ENCODE assay signal across 8 cellular contexts in the genomic region with DNA sequence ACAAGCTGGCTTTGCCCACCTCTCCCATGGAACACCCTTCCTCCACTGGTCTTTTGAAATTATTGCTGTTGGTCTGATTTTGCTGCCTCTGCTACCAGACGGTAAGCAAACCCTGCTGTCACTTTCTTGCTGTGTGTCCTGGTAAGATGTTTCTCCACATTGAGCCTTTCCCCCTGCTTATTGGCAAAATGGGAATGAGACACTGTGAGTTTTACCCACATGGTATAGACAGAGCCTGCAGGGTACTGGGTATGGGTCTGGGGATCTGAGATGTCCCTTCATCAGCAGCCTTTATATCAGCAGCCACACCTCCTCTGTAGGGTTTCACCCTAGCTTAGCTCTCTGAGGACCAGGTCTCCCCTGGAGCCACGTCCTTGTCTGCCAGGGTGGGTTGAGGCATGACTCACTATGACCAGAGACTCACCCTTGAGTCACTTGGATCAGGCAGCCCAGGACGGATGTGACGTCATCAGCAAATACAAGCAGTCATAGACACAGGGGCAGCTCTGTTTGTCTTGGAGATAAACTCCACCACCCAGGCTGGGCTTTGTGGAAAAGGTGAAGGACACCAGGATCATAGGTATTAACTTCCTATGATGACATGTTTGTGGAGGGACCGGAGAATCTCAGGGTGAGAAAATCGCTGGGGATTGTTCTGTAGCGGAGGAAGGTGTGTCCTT. TPM values are rescaled to one million over a fixed set of nuclear protein-coding genes. Genes with fewer than 3 reads are reported as not detected.
A peak's percentile ranks its signal among the peaks of the same experiment; 100 is the strongest.
DNase-seq lines count a peak whose midpoint lies in the region; ATAC-seq and TF ChIP-seq lines count a peak whose summit lies in the region.

No MANE protein-coding gene starts in this region.

- H3K27ac ChIP-seq in thoracic aorta (no peak overlapping the region), dorsolateral prefrontal cortex (no peak overlapping the region)

- H3K36me3 ChIP-seq in thoracic aorta = no peaks in the 10 kb centered on the region

- CTCF ChIA-PET in activated naive CD4-positive, alpha-beta T cell treated with anti-CD3 and anti-CD28 coated beads for 36 hours (lab: Charles Lee) = interaction anchor here (0.6 to 1.0 kb wide), 2 partner anchors 15 to 451 kb away, joined by 3 read pairs; no protein-coding TSS in a partner anchor
- CTCF ChIA-PET in activated naive CD4-positive, alpha-beta T cell treated with anti-CD3 and anti-CD28 coated beads, Interleukin-2, amount 10 ng/mL, durations not matched to agents 7 days and 5 days (lab: Charles Lee) = no interaction called here

- no peak overlapping the region for H3K27ac Mint-ChIP-seq in activated naive CD4-positive, alpha-beta T cell treated with anti-CD3 and anti-CD28 coated beads for 36 hours
- H3K27ac Mint-ChIP-seq in activated naive CD4-positive, alpha-beta T cell treated with anti-CD3 and anti-CD28 coated beads, Interleukin-2, amount 10 ng/mL, durations not matched to agents 7 days and 5 days = no peak overlapping the region

- no peaks in the 10 kb centered on the region for H3K9me3 Mint-ChIP-seq in activated naive CD4-positive, alpha-beta T cell treated with anti-CD3 and anti-CD28 coated beads for 36 hours
- no peaks in the 10 kb centered on the region for H3K9me3 Mint-ChIP-seq in activated naive CD4-positive, alpha-beta T cell treated with anti-CD3 and anti-CD28 coated beads, Interleukin-2, amount 10 ng/mL, durations not matched to agents 7 days and 5 days

- ATAC-seq in thoracic aorta (ENCODE audit: insufficient number of reproducible peaks, low FRiP score, low read depth) (peak; percentile 89), GM19455 (IDR thresholded peaks at IDR 0.05; ENCODE audit: unreplicated experiment) (no peak), HG02852 (IDR thresholded peaks at IDR 0.05; ENCODE audit: unreplicated experiment) (no peak)

- H3K9me3 ChIP-seq in thoracic aorta = no peaks in the 10 kb centered on the region

- intact Hi-C loops in activated naive CD4-positive, alpha-beta T cell treated with anti-CD3 and anti-CD28 coated beads for 36 hours (cut with micrococcal nuclease) = no loop called here
- intact Hi-C loops in dorsolateral prefrontal cortex (cut with DNase I) = loop anchor here in 1 of 2 donors (10.0 kb wide), 1 partner anchor 114 kb away; no protein-coding TSS in a partner anchor

- no peak overlapping the region for H3K4me3 Mint-ChIP-seq in activated naive CD4-positive, alpha-beta T cell treated with anti-CD3 and anti-CD28 coated beads for 36 hours
- no peak overlapping the region for H3K4me3 Mint-ChIP-seq in activated naive CD4-positive, alpha-beta T cell treated with anti-CD3 and anti-CD28 coated beads, Interleukin-2, amount 10 ng/mL, durations not matched to agents 7 days and 5 days

- H3K4me1 ChIP-seq in thoracic aorta (ENCODE audit: control insufficient read depth in 1 of 2, low read depth in 2 of 2) = peaks cover 0 to 5% of the 10 kb centered on the region in 2 donors

- H3K4me1 Mint-ChIP-seq in activated naive CD4-positive, alpha-beta T cell treated with anti-CD3 and anti-CD28 coated beads for 36 hours (ENCODE audit: low read depth) = no peaks in the 10 kb centered on the region
- no peaks in the 10 kb centered on the region for H3K4me1 Mint-ChIP-seq in activated naive CD4-positive, alpha-beta T cell treated with anti-CD3 and anti-CD28 coated beads, Interleukin-2, amount 10 ng/mL, durations not matched to agents 7 days and 5 days

- H3K27me3 ChIP-seq in thoracic aorta (replicated peaks; ENCODE audit: insufficient read depth) (no peaks in the 10 kb centered on the region), dorsolateral prefrontal cortex (peaks cover 0 to 25% (median 5%) of the 10 kb centered on the region in 45 donors)

- no peak for TF ChIP-seq CTCF in thoracic aorta (IDR thresholded peaks at IDR 0.05)
- TF ChIP-seq CTCF in dorsolateral prefrontal cortex (IDR thresholded peaks at IDR 0.05 in 54 of 56, conservative IDR thresholded peaks at IDR 0.05 in 2 of 56; ENCODE audit: low read depth in 1 of 56, partially characterized antibody in 56 of 56) = no peak

- no peaks in the 10 kb centered on the region for H3K36me3 Mint-ChIP-seq in activated naive CD4-positive, alpha-beta T cell treated with anti-CD3 and anti-CD28 coated beads for 36 hours (ENCODE audit: low read depth)
- no peaks in the 10 kb centered on the region for H3K36me3 Mint-ChIP-seq in activated naive CD4-positive, alpha-beta T cell treated with anti-CD3 and anti-CD28 coated beads, Interleukin-2, amount 10 ng/mL, durations not matched to agents 7 days and 5 days

- H3K27me3 Mint-ChIP-seq in activated naive CD4-positive, alpha-beta T cell treated with anti-CD3 and anti-CD28 coated beads for 36 hours (ENCODE audit: low read depth) = peaks cover 5% of the 10 kb centered on the region
- peaks cover 18% of the 10 kb centered on the region for H3K27me3 Mint-ChIP-seq in activated naive CD4-positive, alpha-beta T cell treated with anti-CD3 and anti-CD28 coated beads, Interleukin-2, amount 10 ng/mL, durations not matched to agents 7 days and 5 days

- DNase-seq in activated naive CD4-positive, alpha-beta T cell treated with anti-CD3 and anti-CD28 coated beads for 36 hours = peak; percentile 46
- no peak for DNase-seq in activated naive CD4-positive, alpha-beta T cell treated with anti-CD3 and anti-CD28 coated beads, Interleukin-2, amount 10 ng/mL, durations not matched to agents 7 days and 5 days
- DNase-seq in SW480 (ENCODE audit: low spot score) = peak; percentile 98
- peak; percentile 80 for DNase-seq in glomerular endothelial cell (ENCODE audit: extremely low read depth, low read depth, low spot score)
- DNase-seq in thoracic aorta (ENCODE audit: low spot score) = peak; percentile 28
- no peak for DNase-seq in dorsolateral prefrontal cortex

- no peak overlapping the region for H3K4me3 ChIP-seq in thoracic aorta
- no peak overlapping the region for H3K4me3 ChIP-seq in dorsolateral prefrontal cortex

RNA-seq across cellular contexts. Expression of a gene that starts 17.9 kb away (rescaled TPM):
- total RNA-seq in activated naive CD4-positive, alpha-beta T cell treated with anti-CD3 and anti-CD28 coated beads for 36 hours = 1 to 10 TPM; 5.6 to 6.1 TPM
- total RNA-seq in glomerular endothelial cell (5.1 and 6.4 TPM in 2 replicates), thoracic aorta (1 to 10 TPM in 1 of 2 donors, under 1 TPM in 1; 0.63 to 1.4 TPM), dorsolateral prefrontal cortex (1 to 10 TPM in 36 of 120 experiments, under 1 TPM in 84; 0.12 to 4.9 (median 0.84) TPM)

Comparison
In these comparisons a context has a peak if more than half of its experiments do, and no peak if none do; other contexts are left out.
1. DNase-seq: peak in activated naive CD4-positive, alpha-beta T cell treated with anti-CD3 and anti-CD28 coated beads for 36 hours (single experiment), SW480 (single experiment), glomerular endothelial cell (single experiment) and thoracic aorta (single experiment); none in activated naive CD4-positive, alpha-beta T cell treated with anti-CD3 and anti-CD28 coated beads, Interleukin-2, amount 10 ng/mL, durations not matched to agents 7 days and 5 days (single experiment) and dorsolateral prefrontal cortex (0 of 10).